In genomic region chr4:38090450-38091246, GRCh38 we compare ENCODE assay signal across 17 cellular contexts.
DNase-seq lines count a peak whose midpoint lies in the region; ATAC-seq and TF ChIP-seq lines count a peak whose summit lies in the region.
"Had no signal": no experiment of that assay in that cellular context is flagged by ENCODE, and none has a peak within 500 bp of the region (broad histone marks: within the 10 kb centered on the region; RNA-seq: fewer than 3 reads in every experiment).

No MANE protein-coding gene starts in this region.

- no peak for TF ChIP-seq POLR2A in erythroblast (IDR thresholded peaks at IDR 0.05; ENCODE audit: low read length)

- no peaks in the 10 kb centered on the region for H3K9me3 Mint-ChIP-seq in activated T-cell treated with anti-CD3 and anti-CD28 coated beads, Interleukin-2, amount 50 U/mL, for 24 hours
- H3K9me3 Mint-ChIP-seq in activated T-helper 1 cell treated with anti-CD3 and anti-CD28 coated beads, Interleukin-12 subunit alpha, Interleukin-12 subunit beta, Interleukin-2, Interleukin-4 antibody, amounts not matched to agents 30 ng/mL and 10 ng/mL and 1 ng/mL, durations not matched to agents 14 hours and 24 hours and 36 hours, result no peaks in the 10 kb centered on the region
- no peaks in the 10 kb centered on the region for H3K9me3 Mint-ChIP-seq in stimulated activated effector memory CD8-positive, alpha-beta T cell treated with anti-CD3 and anti-CD28 coated beads, Interleukin-12 subunit alpha, Interleukin-12 subunit beta, amount 100 ng/mL, for 72 hours
- H3K9me3 Mint-ChIP-seq: brain; effector memory CD8-positive, alpha-beta T cell; T-cell had no signal

- H3K36me3 Mint-ChIP-seq in activated T-cell treated with anti-CD3 and anti-CD28 coated beads, Interleukin-2, amount 50 U/mL, for 24 hours (ENCODE audit: low read depth), result peaks cover 63% of the 10 kb centered on the region
- peaks cover 34% of the 10 kb centered on the region for H3K36me3 Mint-ChIP-seq in activated T-helper 1 cell treated with anti-CD3 and anti-CD28 coated beads, Interleukin-12 subunit alpha, Interleukin-12 subunit beta, Interleukin-2, Interleukin-4 antibody, amounts not matched to agents 30 ng/mL and 10 ng/mL and 1 ng/mL, durations not matched to agents 14 hours and 24 hours and 36 hours (ENCODE audit: low read depth)
- peaks cover 29% of the 10 kb centered on the region for H3K36me3 Mint-ChIP-seq in stimulated activated effector memory CD8-positive, alpha-beta T cell treated with anti-CD3 and anti-CD28 coated beads, Interleukin-12 subunit alpha, Interleukin-12 subunit beta, amount 100 ng/mL, for 72 hours

- H3K27me3 Mint-ChIP-seq in activated T-cell treated with anti-CD3 and anti-CD28 coated beads, Interleukin-2, amount 50 U/mL, for 24 hours, result no peaks in the 10 kb centered on the region
- no peaks in the 10 kb centered on the region for H3K27me3 Mint-ChIP-seq in activated T-helper 1 cell treated with anti-CD3 and anti-CD28 coated beads, Interleukin-12 subunit alpha, Interleukin-12 subunit beta, Interleukin-2, Interleukin-4 antibody, amounts not matched to agents 30 ng/mL and 10 ng/mL and 1 ng/mL, durations not matched to agents 14 hours and 24 hours and 36 hours (ENCODE audit: insufficient read depth)
- H3K27me3 Mint-ChIP-seq: brain; effector memory CD8-positive, alpha-beta T cell; T-cell had no signal

- peak; percentile 80 for ATAC-seq in HG02870 (IDR thresholded peaks at IDR 0.05; ENCODE audit: unreplicated experiment)
- ATAC-seq in stimulated activated effector memory CD8-positive, alpha-beta T cell treated with anti-CD3 and anti-CD28 coated beads, Interleukin-12 subunit alpha, Interleukin-12 subunit beta, amount 100 ng/mL, for 72 hours, result peak; percentile 66
- ATAC-seq: effector memory CD8-positive, alpha-beta T cell; T-cell had no signal

- H3K4me3 Mint-ChIP-seq in activated T-cell treated with anti-CD3 and anti-CD28 coated beads, Interleukin-2, amount 50 U/mL, for 24 hours, result peak overlapping the region; percentile 15
- no peak overlapping the region for H3K4me3 Mint-ChIP-seq in activated T-helper 1 cell treated with anti-CD3 and anti-CD28 coated beads, Interleukin-12 subunit alpha, Interleukin-12 subunit beta, Interleukin-2, Interleukin-4 antibody, amounts not matched to agents 30 ng/mL and 10 ng/mL and 1 ng/mL, durations not matched to agents 14 hours and 24 hours and 36 hours
- no peak overlapping the region for H3K4me3 Mint-ChIP-seq in stimulated activated effector memory CD8-positive, alpha-beta T cell treated with anti-CD3 and anti-CD28 coated beads, Interleukin-12 subunit alpha, Interleukin-12 subunit beta, amount 100 ng/mL, for 72 hours
- H3K4me3 Mint-ChIP-seq: brain; effector memory CD8-positive, alpha-beta T cell; T-cell had no signal

- H3K4me1 Mint-ChIP-seq in activated T-cell treated with anti-CD3 and anti-CD28 coated beads, Interleukin-2, amount 50 U/mL, for 24 hours (ENCODE audit: low read depth), result peaks cover 40% of the 10 kb centered on the region
- peaks cover 23% of the 10 kb centered on the region for H3K4me1 Mint-ChIP-seq in activated T-helper 1 cell treated with anti-CD3 and anti-CD28 coated beads, Interleukin-12 subunit alpha, Interleukin-12 subunit beta, Interleukin-2, Interleukin-4 antibody, amounts not matched to agents 30 ng/mL and 10 ng/mL and 1 ng/mL, durations not matched to agents 14 hours and 24 hours and 36 hours (ENCODE audit: low read depth)
- peaks cover 21% of the 10 kb centered on the region for H3K4me1 Mint-ChIP-seq in stimulated activated effector memory CD8-positive, alpha-beta T cell treated with anti-CD3 and anti-CD28 coated beads, Interleukin-12 subunit alpha, Interleukin-12 subunit beta, amount 100 ng/mL, for 72 hours

- intact Hi-C loops in activated T-helper 1 cell treated with anti-CD3 and anti-CD28 coated beads, Interleukin-12 subunit alpha, Interleukin-12 subunit beta, Interleukin-2, Interleukin-4 antibody, amounts not matched to agents 30 ng/mL and 10 ng/mL and 1 ng/mL, durations not matched to agents 14 hours and 24 hours and 36 hours (cut with micrococcal nuclease), result loop anchor here (1.0 to 5.0 kb wide), 3 partner anchors 14 to 72 kb away; no protein-coding TSS in a partner anchor

- H3K27ac Mint-ChIP-seq in activated T-cell treated with anti-CD3 and anti-CD28 coated beads, Interleukin-2, amount 50 U/mL, for 24 hours, result peak overlapping the region; percentile 67
- peak overlapping the region; percentile 86 for H3K27ac Mint-ChIP-seq in activated T-helper 1 cell treated with anti-CD3 and anti-CD28 coated beads, Interleukin-12 subunit alpha, Interleukin-12 subunit beta, Interleukin-2, Interleukin-4 antibody, amounts not matched to agents 30 ng/mL and 10 ng/mL and 1 ng/mL, durations not matched to agents 14 hours and 24 hours and 36 hours
- peak overlapping the region; percentile 61 for H3K27ac Mint-ChIP-seq in stimulated activated effector memory CD8-positive, alpha-beta T cell treated with anti-CD3 and anti-CD28 coated beads, Interleukin-12 subunit alpha, Interleukin-12 subunit beta, amount 100 ng/mL, for 72 hours
- H3K27ac Mint-ChIP-seq: effector memory CD8-positive, alpha-beta T cell had no signal

- DNase-seq in activated T-cell treated with anti-CD3 and anti-CD28 coated beads, Interleukin-2, amount 50 U/mL, for 24 hours, result no peak
- DNase-seq in activated T-cell treated with anti-CD3 and anti-CD28 coated beads for 4 hours (no peak), T1000 (lab: John Stamatoyannopoulos, UW) (no peak), AML-193 (lab: John Stamatoyannopoulos, UW) (no peak), erythroblast (lab: John Stamatoyannopoulos, UW) (no peak)
- no peak for DNase-seq in activated T-helper 1 cell treated with anti-CD3 and anti-CD28 coated beads, Interleukin-12 subunit alpha, Interleukin-12 subunit beta, Interleukin-2, Interleukin-4 antibody, amounts not matched to agents 30 ng/mL and 10 ng/mL and 1 ng/mL, durations not matched to agents 14 hours and 24 hours and 36 hours (ENCODE audit: low spot score)
- DNase-seq in stimulated activated effector memory CD8-positive, alpha-beta T cell treated with anti-CD3 and anti-CD28 coated beads, Interleukin-12 subunit alpha, Interleukin-12 subunit beta, amount 100 ng/mL, for 72 hours (ENCODE audit: low spot score in 2 of 2), result no peak
- DNase-seq: DMS 273 treated with DMSO at 0.1 percent for 48 hours; effector memory CD8-positive, alpha-beta T cell; esophagus squamous epithelium; GDM1; GM23248; NCI-H2171 treated with DMSO at 0.1 percent for 48 hours; SIG-M5; T-cell had no signal
